Comparison of ENCODE assay signal across 9 cellular contexts in the genomic region with DNA sequence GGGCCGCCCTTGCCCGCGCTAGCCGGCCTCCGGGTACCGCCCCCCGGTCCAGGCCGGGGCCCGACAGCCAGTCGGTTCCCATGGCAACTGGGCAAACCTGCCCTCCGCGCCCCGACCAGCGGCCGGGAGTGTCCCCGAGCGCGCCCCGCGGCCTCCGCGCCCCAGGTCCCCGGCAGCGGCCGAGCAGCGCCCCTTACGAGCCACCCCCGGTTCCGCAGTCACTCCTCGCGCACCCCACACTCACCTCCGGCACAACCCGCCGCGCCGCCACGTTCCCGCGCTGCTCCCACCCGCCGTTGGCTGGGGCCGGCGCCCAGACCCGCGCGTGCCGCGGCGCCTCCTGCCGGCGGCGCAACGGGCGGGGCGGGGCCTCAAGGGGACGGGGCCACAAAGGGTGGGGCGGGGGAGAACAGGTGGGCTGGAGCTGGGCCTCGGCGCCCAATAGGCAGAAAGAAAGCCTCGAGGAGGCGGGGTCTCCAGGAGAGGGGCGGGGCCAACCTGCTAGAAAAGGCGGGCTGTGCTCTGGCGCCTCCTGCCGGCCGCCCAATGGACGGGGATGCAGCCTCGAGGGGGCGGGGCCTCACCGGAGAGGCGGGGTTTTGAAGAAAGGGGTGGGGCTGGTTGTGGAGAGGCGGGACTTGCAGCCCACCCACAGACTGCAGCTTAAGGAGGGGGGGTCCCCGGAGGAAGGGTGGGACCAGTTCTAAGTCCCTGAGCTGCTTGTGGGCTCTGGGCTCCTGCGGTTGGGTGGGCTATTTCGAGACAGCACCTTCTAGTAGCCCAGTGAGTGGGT. TPM values are rescaled to one million over a fixed set of nuclear protein-coding genes. Genes with fewer than 3 reads are reported as not detected.
A peak's percentile ranks its signal among the peaks of the same experiment; 100 is the strongest.
DNase-seq lines count a peak whose midpoint lies in the region; ATAC-seq and TF ChIP-seq lines count a peak whose summit lies in the region.
"Had no signal": no experiment of that assay in that cellular context is flagged by ENCODE, and none has a peak within 500 bp of the region (broad histone marks: within the 10 kb centered on the region; RNA-seq: fewer than 3 reads in every experiment).

A gene with protein sequence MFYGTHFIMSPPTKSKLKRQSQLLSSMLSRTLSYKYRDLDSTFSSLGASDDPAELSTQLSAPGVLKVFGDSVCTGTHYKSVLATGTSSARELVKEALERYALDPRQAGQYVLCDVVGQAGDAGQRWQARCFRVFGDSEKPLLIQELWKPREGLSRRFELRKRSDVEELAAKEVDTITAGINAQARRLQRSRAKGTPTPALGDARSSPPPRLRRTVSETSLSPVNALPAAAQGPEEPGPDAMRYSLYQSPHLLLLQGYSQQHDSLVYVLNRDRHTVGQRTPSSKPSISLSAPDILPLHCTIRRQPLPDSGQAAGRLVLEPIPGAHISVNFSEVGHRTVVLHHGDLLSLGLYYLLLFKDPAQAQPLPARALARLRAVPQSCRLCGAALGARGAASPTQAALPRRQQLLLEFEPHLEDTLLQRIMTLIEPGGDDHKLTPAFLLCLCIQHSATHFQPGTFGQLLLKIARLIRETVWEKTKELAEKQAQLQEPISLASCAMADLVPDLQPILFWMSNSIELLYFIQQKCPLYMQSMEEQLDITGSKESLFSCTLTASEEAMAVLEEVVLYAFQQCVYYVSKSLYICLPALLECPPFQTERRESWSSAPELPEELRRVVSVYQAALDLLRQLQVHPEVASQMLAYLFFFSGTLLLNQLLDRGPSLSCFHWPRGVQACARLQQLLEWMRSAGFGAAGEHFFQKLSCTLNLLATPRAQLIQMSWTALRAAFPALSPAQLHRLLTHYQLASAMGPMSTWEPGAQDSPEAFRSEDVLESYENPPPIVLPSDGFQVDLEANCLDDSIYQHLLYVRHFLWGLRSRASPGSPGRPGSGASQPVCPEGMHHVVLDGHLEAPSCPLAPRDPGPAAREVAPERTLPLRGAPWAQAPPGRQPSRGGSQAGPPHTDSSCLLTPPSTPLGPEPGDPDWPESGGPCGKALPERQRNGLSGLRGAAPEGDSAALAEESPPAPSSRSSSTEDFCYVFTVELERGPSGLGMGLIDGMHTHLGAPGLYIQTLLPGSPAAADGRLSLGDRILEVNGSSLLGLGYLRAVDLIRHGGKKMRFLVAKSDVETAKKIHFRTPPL (minus strand): TSS at position 365 of the 793 bp plus-strand sequence. CDS start 5,577 bp downstream, outside the sequence.

- DNase-seq in CD4-positive, CD25-positive, alpha-beta regulatory T cell: peak; percentile 54 to 78 (median 73)
- DNase-seq in MG63 (peak; percentile 88), SK-N-MC (ENCODE audit: low read depth, low spot score) (peak; percentile 81), glomerular visceral epithelial cell (ENCODE audit: extremely low spot score) (peak; percentile 51), osteoblast (ENCODE audit: insufficient read length, low spot score, missing footprints) (peak; percentile 98), suprapubic skin (ENCODE audit: low spot score in 2 of 2) (peak; percentile 95)
- peak; percentile 87 to 96 for DNase-seq in activated naive CD4-positive, alpha-beta T cell treated with anti-CD3 and anti-CD28 coated beads, Interleukin-2, amount 50 U/mL, for 72 hours (ENCODE audit: low spot score in 2 of 2)

- no peaks in the 10 kb centered on the region for H3K36me3 ChIP-seq in CD4-positive, CD25-positive, alpha-beta regulatory T cell (ENCODE audit: control insufficient read depth, insufficient read depth, low read length)
- no peaks in the 10 kb centered on the region for H3K36me3 ChIP-seq in MG63
- no peaks in the 10 kb centered on the region for H3K36me3 ChIP-seq in SK-N-MC (ENCODE audit: insufficient read depth, low read length)
- H3K36me3 ChIP-seq in osteoblast (ENCODE audit: insufficient read depth, low read length): no peaks in the 10 kb centered on the region
- no peaks in the 10 kb centered on the region for H3K36me3 ChIP-seq in suprapubic skin
- H3K36me3 ChIP-seq: SJCRH30 had no signal

- H3K4me1 ChIP-seq in CD4-positive, CD25-positive, alpha-beta regulatory T cell (ENCODE audit: control insufficient read depth, insufficient read depth, low read length, poor library complexity, severe bottlenecking): peaks cover 11% of the 10 kb centered on the region
- H3K4me1 ChIP-seq in osteoblast (ENCODE audit: insufficient read depth, low read length) (peaks cover 10% of the 10 kb centered on the region), suprapubic skin (peaks cover 28% of the 10 kb centered on the region)
- H3K4me1 ChIP-seq: SJCRH30 had no signal

- H3K36me3 Mint-ChIP-seq in CD4-positive, CD25-positive, alpha-beta regulatory T cell: no peaks in the 10 kb centered on the region
- H3K36me3 Mint-ChIP-seq in activated naive CD4-positive, alpha-beta T cell treated with anti-CD3 and anti-CD28 coated beads, Interleukin-2, amount 50 U/mL, for 72 hours: no peaks in the 10 kb centered on the region

- no peak within 1 kb of the TSS for H3K27ac ChIP-seq in CD4-positive, CD25-positive, alpha-beta regulatory T cell (ENCODE audit: insufficient read depth, low read length, poor library complexity, severe bottlenecking)
- H3K27ac ChIP-seq in SK-N-MC (no peak within 1 kb of the TSS), osteoblast (ENCODE audit: low read depth, low read length) (peak within 1 kb of the TSS; percentile 76), suprapubic skin (peak within 1 kb of the TSS; percentile 84)
- H3K27ac ChIP-seq: SJCRH30 had no signal

- peaks cover 9% of the 10 kb centered on the region for H3K27me3 ChIP-seq in CD4-positive, CD25-positive, alpha-beta regulatory T cell (ENCODE audit: control insufficient read depth, insufficient read depth, low read length)
- H3K27me3 ChIP-seq in MG63 (no peaks in the 10 kb centered on the region), osteoblast (ENCODE audit: insufficient read depth, low read length) (peaks cover 4% of the 10 kb centered on the region), suprapubic skin (peaks cover 13% of the 10 kb centered on the region)
- H3K27me3 ChIP-seq: SJCRH30 had no signal

- no peaks in the 10 kb centered on the region for H3K9me3 ChIP-seq in CD4-positive, CD25-positive, alpha-beta regulatory T cell (ENCODE audit: control insufficient read depth in 2 of 2, low read length in 2 of 2)
- H3K9me3 ChIP-seq in MG63 (no peaks in the 10 kb centered on the region), SK-N-MC (ENCODE audit: low read depth, low read length) (no peaks in the 10 kb centered on the region), osteoblast (ENCODE audit: low read depth, low read length) (no peaks in the 10 kb centered on the region), suprapubic skin (no peaks in the 10 kb centered on the region)
- H3K9me3 ChIP-seq: SJCRH30 had no signal

- H3K4me3 ChIP-seq in CD4-positive, CD25-positive, alpha-beta regulatory T cell (ENCODE audit: low read depth, low read length): no peak within 1 kb of the TSS
- H3K4me3 ChIP-seq in MG63: peak within 1 kb of the TSS; percentile 48
- H3K4me3 ChIP-seq in SK-N-MC: peak within 1 kb of the TSS; percentile 80
- peak within 1 kb of the TSS; percentile 73 for H3K4me3 ChIP-seq in osteoblast (ENCODE audit: insufficient read depth, low read length)
- peak within 1 kb of the TSS; percentile 76 for H3K4me3 ChIP-seq in suprapubic skin
- H3K4me3 ChIP-seq: SJCRH30 had no signal

- no peak within 1 kb of the TSS for H3K27ac Mint-ChIP-seq in CD4-positive, CD25-positive, alpha-beta regulatory T cell
- H3K27ac Mint-ChIP-seq in activated naive CD4-positive, alpha-beta T cell treated with anti-CD3 and anti-CD28 coated beads, Interleukin-2, amount 50 U/mL, for 72 hours: no peak within 1 kb of the TSS

- peak within 1 kb of the TSS; percentile 97 for H2AFZ ChIP-seq in osteoblast (ENCODE audit: low read length)

- ATAC-seq in CD4-positive, CD25-positive, alpha-beta regulatory T cell (ENCODE audit: low read depth in 2 of 2): peak; percentile 78 to 79
- peak; percentile 69 for ATAC-seq in GM21390 (IDR thresholded peaks at IDR 0.05; ENCODE audit: unreplicated experiment)
- peak; percentile 98 to 99 for ATAC-seq in activated naive CD4-positive, alpha-beta T cell treated with anti-CD3 and anti-CD28 coated beads, Interleukin-2, amount 50 U/mL, for 72 hours

- TF ChIP-seq CTCF in osteoblast (IDR thresholded peaks at IDR 0.05; ENCODE audit: extremely low read depth, low read depth, low read length): peak; percentile 57
- TF ChIP-seq CTCF in suprapubic skin (IDR thresholded peaks at IDR 0.05): peak; percentile 44 to 92

- no peak for TF ChIP-seq POLR2A in suprapubic skin (IDR thresholded peaks at IDR 0.05)

- peak within 1 kb of the TSS; percentile 67 for H3K9ac ChIP-seq in SK-N-MC (ENCODE audit: insufficient read length)

- WGBS in suprapubic skin: 0% methylated on average over 29 of the region's 75 CpGs

- H3K4me3 Mint-ChIP-seq in CD4-positive, CD25-positive, alpha-beta regulatory T cell: peak within 1 kb of the TSS in 3 of 4 donors; percentile 62 to 73 (median 72)

- H4K20me1 ChIP-seq in osteoblast (ENCODE audit: insufficient read depth, low read length): no peaks in the 10 kb centered on the region

- H3K27me3 Mint-ChIP-seq in CD4-positive, CD25-positive, alpha-beta regulatory T cell: peaks cover 44% of the 10 kb centered on the region

- peaks cover 0 to 16% (median 9%) of the 10 kb centered on the region in 4 donors for H3K4me1 Mint-ChIP-seq in CD4-positive, CD25-positive, alpha-beta regulatory T cell

- no peak for TF ChIP-seq EP300 in suprapubic skin (IDR thresholded peaks at IDR 0.05)

- peaks cover 0 to 1% (median 0%) of the 10 kb centered on the region in 7 donors for H3K9me3 Mint-ChIP-seq in CD4-positive, CD25-positive, alpha-beta regulatory T cell
- no peaks in the 10 kb centered on the region for H3K9me3 Mint-ChIP-seq in activated naive CD4-positive, alpha-beta T cell treated with anti-CD3 and anti-CD28 coated beads, Interleukin-2, amount 50 U/mL, for 72 hours

- H3K4me2 ChIP-seq in osteoblast (ENCODE audit: insufficient read depth, low read length): peak within 1 kb of the TSS; percentile 82

- no peaks in the 10 kb centered on the region for H3K79me2 ChIP-seq in osteoblast (ENCODE audit: insufficient read depth, low read length)

RNA-seq across cellular contexts. Expression of the gene that starts here (rescaled TPM):
- not detected for total RNA-seq in CD4-positive, CD25-positive, alpha-beta regulatory T cell
- not detected for polyA plus RNA-seq in CD4-positive, CD25-positive, alpha-beta regulatory T cell
- total RNA-seq in MG63 (2014; rRNA removed; shearing (Covaris generic); ENCODE audit: low replicate concordance): 1.1 and 1.6 TPM in 2 replicates
- total RNA-seq in activated naive CD4-positive, alpha-beta T cell treated with anti-CD3 and anti-CD28 coated beads, Interleukin-2, amount 50 U/mL, for 72 hours: under 1 TPM; 0.18 to 0.35 TPM
- total RNA-seq in osteoblast: 0.29 and 1.1 TPM in 2 replicates
- total RNA-seq in suprapubic skin: 1 to 10 TPM; 2.1 to 6.8 (median 3.6) TPM

Comparison
In these comparisons a context has a peak if more than half of its experiments do, and no peak if none do; other contexts are left out.
1. Peak in DNase-seq and ATAC-seq in CD4-positive, CD25-positive, alpha-beta regulatory T cell; RNA of the gene not detected or under 1 TPM.
2. Peak in DNase-seq and ATAC-seq in activated naive CD4-positive, alpha-beta T cell treated with anti-CD3 and anti-CD28 coated beads, Interleukin-2, amount 50 U/mL, for 72 hours; RNA of the gene not detected or under 1 TPM.
3. H3K27ac ChIP-seq: peak in osteoblast (single experiment) and suprapubic skin (single experiment); none in CD4-positive, CD25-positive, alpha-beta regulatory T cell (single experiment) and SK-N-MC (single experiment).
4. Peak in every context shown above with its lines, with median percentiles within 50 percentile points of each other: ATAC-seq and DNase-seq.